1 cellular context compared by ENCODE assay signal in genomic region chr12:8034802-8035201, GRCh38.
TF ChIP-seq lines count a peak whose summit lies in the region.

No MANE protein-coding gene starts in this region.

TF ChIP-seq in HepG2, 621 proteins besides CTCF, POLR2A, EP300 and RAD21:
- TF ChIP-seq ZNF550 (CRISPR knock-in tag; IDR thresholded peaks at IDR 0.05; ENCODE audit: borderline replicate concordance) (no peak), ZNF326 (CRISPR knock-in tag; IDR thresholded peaks at IDR 0.05; ENCODE audit: borderline replicate concordance) (no peak), HIC2 (CRISPR knock-in tag; IDR thresholded peaks at IDR 0.05; ENCODE audit: low read depth) (no peak), TAF15 (IDR thresholded peaks at IDR 0.05; ENCODE audit: low read depth, low read length, poor library complexity, severe bottlenecking) (no peak), ZNF460 (CRISPR knock-in tag; IDR thresholded peaks at IDR 0.05; ENCODE audit: borderline replicate concordance) (no peak), SP140L (CRISPR knock-in tag; IDR thresholded peaks at IDR 0.05; ENCODE audit: borderline replicate concordance) (no peak), REXO4 (CRISPR knock-in tag; IDR thresholded peaks at IDR 0.05; ENCODE audit: borderline replicate concordance) (no peak), NPAS2 (CRISPR knock-in tag; IDR thresholded peaks at IDR 0.05; ENCODE audit: borderline replicate concordance) (no peak), HBP1 (CRISPR knock-in tag; IDR thresholded peaks at IDR 0.05; ENCODE audit: low read depth) (no peak), CHD2 (IDR thresholded peaks at IDR 0.05; ENCODE audit: low read depth, low read length) (no peak)
